Comparison of ENCODE assay signal across 8 cellular contexts in the genomic region with DNA sequence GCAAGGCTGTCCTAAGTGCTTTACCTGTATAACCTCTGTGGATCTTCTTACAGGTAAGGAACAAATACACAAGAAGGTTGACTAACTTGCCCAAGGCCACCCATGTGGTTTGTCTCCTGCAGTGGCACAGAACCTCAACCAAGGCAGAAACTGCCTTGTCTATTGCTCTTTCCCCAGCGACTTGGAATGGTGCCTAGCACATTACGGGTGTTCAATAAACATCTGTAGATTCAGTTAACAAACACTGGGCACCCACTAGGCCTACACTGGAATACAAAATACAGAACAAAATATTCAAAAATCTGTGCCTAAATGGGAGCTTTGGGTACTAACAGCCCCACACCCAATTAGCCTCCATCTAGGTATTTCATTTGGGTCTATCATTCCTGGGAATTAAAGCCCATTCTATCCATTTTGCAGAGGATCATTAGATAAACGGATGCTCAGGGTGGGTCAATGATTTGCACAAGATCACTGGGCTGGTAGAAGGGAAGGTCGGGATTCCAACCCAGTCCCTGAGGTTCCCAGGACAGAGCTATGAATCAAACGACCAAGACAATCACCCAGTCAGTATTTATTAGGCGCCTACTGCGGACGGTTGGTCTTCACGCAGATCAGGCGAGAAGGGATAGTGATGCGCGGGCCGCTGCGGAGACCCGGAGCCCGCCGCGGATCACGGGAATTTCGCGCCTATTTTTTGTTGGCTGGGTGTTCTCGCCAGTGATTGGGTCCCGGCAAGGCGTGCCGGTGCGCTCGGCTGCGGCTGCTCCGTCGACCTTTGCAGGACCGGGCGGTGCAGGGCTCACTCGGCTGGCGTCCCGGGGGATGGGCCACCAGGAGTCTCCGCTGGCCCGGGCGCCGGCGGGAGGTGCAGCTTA. TPM values are rescaled to one million over a fixed set of nuclear protein-coding genes. Genes with fewer than 3 reads are reported as not detected.
DNase-seq lines count a peak whose midpoint lies in the region; FAIRE-seq and TF ChIP-seq lines count a peak whose summit lies in the region.

A gene (plus strand): TSS at position 771 of the 878 bp plus-strand sequence. CDS start 55 bp downstream, at position 826.

- H3K27ac Mint-ChIP-seq in MCF 10A (ENCODE audit: low read depth, unreplicated experiment): peak within 1 kb of the TSS; percentile 100

- no peak for TF ChIP-seq CTCF in HEK293 (tag by site-specific recombination; IDR thresholded peaks at IDR 0.05)
- TF ChIP-seq CTCF in SU-DHL-6 (IDR thresholded peaks at IDR 0.05; ENCODE audit: insufficient read depth, low read length, poor library complexity, severe bottlenecking): no peak
- TF ChIP-seq CTCF in MCF 10A (IDR thresholded peaks at IDR 0.05; ENCODE audit: unreplicated experiment): no peak
- TF ChIP-seq CTCF in keratinocyte (optimal IDR thresholded peaks at IDR 0.05 in 1 of 3, IDR thresholded peaks at IDR 0.05 in 1 of 3, conservative IDR thresholded peaks at IDR 0.05 in 1 of 3; ENCODE audit: extremely low read depth in 1 of 3, insufficient read depth in 2 of 3, low read length in 3 of 3): no peak

- intact Hi-C loops in MCF 10A (cut with micrococcal nuclease): loop anchor here (1.0 to 10.0 kb wide), 4 partner anchors 54 to 626 kb away; no protein-coding TSS in a partner anchor
- intact Hi-C loops in posterior cingulate gyrus (cut with DNase I): loop anchor here (10.0 kb wide), 1 partner anchor 326 kb away; no protein-coding TSS in a partner anchor

- H3K4me1 ChIP-seq in HEK293 (ENCODE audit: control insufficient read depth, insufficient read depth, low read length) (peaks cover 14% of the 10 kb centered on the region), keratinocyte (ENCODE audit: control insufficient read depth, extremely low read depth, insufficient read depth, low read length) (peaks cover 23% of the 10 kb centered on the region)

- POLR2A ChIA-PET in HEK293 (lab: Yijun Ruan, JAX): interaction anchor here (1.6 to 2.9 kb wide), 3 partner anchors 8 to 19 kb away, joined by 5 to 15 read pairs (median 10); no protein-coding TSS in a partner anchor
- POLR2A ChIA-PET in MCF 10A (lab: Yijun Ruan, JAX): interaction anchor here (0.7 to 5.3 kb wide), 17 partner anchors 9 to 369 kb away, joined by 3 to 42 read pairs (median 8); a partner anchor contains a TSS

- H3K9me3 Mint-ChIP-seq in MCF 10A (ENCODE audit: unreplicated experiment): no peaks in the 10 kb centered on the region

- H3K4me2 ChIP-seq in SU-DHL-6 (ENCODE audit: low read depth, low read length, poor library complexity, severe bottlenecking): peak within 1 kb of the TSS; percentile 99
- H3K4me2 ChIP-seq in keratinocyte (ENCODE audit: control insufficient read depth, extremely low read depth, insufficient read depth, low read depth, low read length): peak within 1 kb of the TSS; percentile 98

- DNase-seq in GM12891 (ENCODE audit: insufficient read length, low spot score) (peak; percentile 69), LoVo (ENCODE audit: low spot score) (peak; percentile 69), MCF 10A (ENCODE audit: unreplicated experiment) (peak; percentile 65), keratinocyte (ENCODE audit: low read depth, low spot score) (no peak), posterior cingulate gyrus (no peak)
- DNase-seq in stimulated activated CD4-positive, alpha-beta T cell treated with anti-CD3 and anti-CD28 coated beads, Interleukin-1b, Interleukin-23, amount 100 ng/mL, for 48 hours: peak; percentile 80

- no peaks in the 10 kb centered on the region for H3K27me3 Mint-ChIP-seq in MCF 10A (ENCODE audit: insufficient read depth, unreplicated experiment)

- H4K20me1 ChIP-seq in SU-DHL-6 (ENCODE audit: low read depth, low read length): peaks cover 12% of the 10 kb centered on the region; the same call in 1 of the 2 replicates
- H4K20me1 ChIP-seq in keratinocyte (ENCODE audit: control insufficient read depth, extremely low read depth, insufficient read depth, low read length): no peaks in the 10 kb centered on the region

- H3K9me3 ChIP-seq in HEK293 (ENCODE audit: control insufficient read depth, insufficient read depth, low read depth, low read length): no peaks in the 10 kb centered on the region
- no peaks in the 10 kb centered on the region for H3K9me3 ChIP-seq in SU-DHL-6 (ENCODE audit: insufficient read depth, low read length)
- no peaks in the 10 kb centered on the region for H3K9me3 ChIP-seq in keratinocyte (ENCODE audit: control insufficient read depth, low read depth, low read length)

- H3K79me2 ChIP-seq in SU-DHL-6 (ENCODE audit: insufficient read depth, low read length) (peaks cover 35% of the 10 kb centered on the region), keratinocyte (ENCODE audit: control insufficient read depth, insufficient read depth, low read length) (peaks cover 34% of the 10 kb centered on the region)

- H3K36me3 Mint-ChIP-seq in MCF 10A (ENCODE audit: insufficient read depth, unreplicated experiment): peaks cover 16% of the 10 kb centered on the region

- H3K4me3 Mint-ChIP-seq in MCF 10A (ENCODE audit: unreplicated experiment): peak within 1 kb of the TSS; percentile 86

- dilution Hi-C loops in keratinocyte (cut with MboI; ENCODE audit: extremely low pct_ligation_motif_present, low sequenced_read_pairs): no loop called here

- H3K9ac ChIP-seq in SU-DHL-6 (ENCODE audit: low read length) (peak within 1 kb of the TSS; percentile 92), keratinocyte (ENCODE audit: control insufficient read depth, extremely low read depth, insufficient read depth, low read length) (peak within 1 kb of the TSS; percentile 96)

- H3F3A ChIP-seq in SU-DHL-6 (ENCODE audit: insufficient read depth): 0 out of 2 replicates have a peak, but pooled peaks cover 5% of the 10 kb centered on the region

- H3K9me2 ChIP-seq in SU-DHL-6 (replicated peaks; ENCODE audit: insufficient read depth, low read length): no peaks in the 10 kb centered on the region

- no peak for TF ChIP-seq POLR2A in GM12891 (IDR thresholded peaks at IDR 0.05; ENCODE audit: low read depth, low read length)

- peak within 1 kb of the TSS; percentile 98 for H3K27ac ChIP-seq in HEK293 (ENCODE audit: extremely low read depth, low read depth, low read length)
- H3K27ac ChIP-seq in SU-DHL-6 (ENCODE audit: low read depth, low read length): peak within 1 kb of the TSS; percentile 91
- peak within 1 kb of the TSS; percentile 95 for H3K27ac ChIP-seq in keratinocyte (ENCODE audit: control insufficient read depth, insufficient read depth, low read length)

- H3K4me1 Mint-ChIP-seq in MCF 10A (ENCODE audit: insufficient read depth, unreplicated experiment): peaks cover 19% of the 10 kb centered on the region

- H3K4me3 ChIP-seq in HEK293 (ENCODE audit: low read depth, low read length) (peak within 1 kb of the TSS; percentile 85), SU-DHL-6 (ENCODE audit: insufficient read depth, low read length, poor library complexity, severe bottlenecking) (peak within 1 kb of the TSS; percentile 96), keratinocyte (ENCODE audit: control insufficient read depth in 2 of 3, extremely low read depth in 1 of 3, insufficient read depth in 2 of 3, low read depth in 1 of 3, low read length in 3 of 3) (peak within 1 kb of the TSS; percentile 80 to 92 (median 84))

- H3K36me3 ChIP-seq in HEK293 (ENCODE audit: control insufficient read depth in 2 of 2, insufficient read depth in 1 of 2, low read length in 2 of 2) (peaks cover 9 to 25% of the 10 kb centered on the region in 2 experiments), SU-DHL-6 (ENCODE audit: low read length) (no peaks in the 10 kb centered on the region), keratinocyte (ENCODE audit: control insufficient read depth in 2 of 2, extremely low read depth in 1 of 2, insufficient read depth in 2 of 2, low read length in 2 of 2) (peaks cover 0 to under 1% of the 10 kb centered on the region in 2 experiments)

- H3K27me3 ChIP-seq in SU-DHL-6 (ENCODE audit: low read length): no peaks in the 10 kb centered on the region
- H3K27me3 ChIP-seq in keratinocyte (ENCODE audit: control insufficient read depth, extremely low read depth, insufficient read depth, low read length): no peaks in the 10 kb centered on the region

- CTCF ChIA-PET in HEK293 (lab: Yijun Ruan, JAX): interaction anchor here (0.6 to 1.1 kb wide), 3 partner anchors 8 to 32 kb away, joined by 3 to 4 read pairs (median 4); no protein-coding TSS in a partner anchor
- CTCF ChIA-PET in MCF 10A (lab: Yijun Ruan, JAX): interaction anchor here (0.5 to 4.5 kb wide), 9 partner anchors 8 to 606 kb away, joined by 3 to 27 read pairs (median 3); no protein-coding TSS in a partner anchor

- H2AFZ ChIP-seq in SU-DHL-6 (ENCODE audit: low read depth, low read length, severe bottlenecking): peak within 1 kb of the TSS; percentile 83
- peak within 1 kb of the TSS; percentile 87 for H2AFZ ChIP-seq in keratinocyte (ENCODE audit: control insufficient read depth, low read length)

- FAIRE-seq in GM12891 (lab: Jason Lieb, UNC) (peak; percentile 63), keratinocyte (lab: Jason Lieb, UNC) (peak; percentile 62)

- BruUV-seq in MCF 10A (replicated peaks; lab: Mats Ljungman, UMichigan): TSS peak; percentile 37

- H3K9me1 ChIP-seq in keratinocyte (ENCODE audit: control insufficient read depth, extremely low read depth, insufficient read depth, low read length): peaks cover 4% of the 10 kb centered on the region

TF ChIP-seq in GM12891, 5 proteins besides CTCF, POLR2A, EP300 and RAD21:
- TF ChIP-seq TAF1 (IDR thresholded peaks at IDR 0.05; ENCODE audit: low read depth, low read length) (no peak), POLR2AphosphoS5 (IDR thresholded peaks at IDR 0.05; ENCODE audit: low read depth, low read length) (no peak), SPI1 (IDR thresholded peaks at IDR 0.05; ENCODE audit: low read depth, low read length) (no peak), POU2F2 (IDR thresholded peaks at IDR 0.05; ENCODE audit: low read depth, low read length) (no peak), PAX5 (IDR thresholded peaks at IDR 0.05; ENCODE audit: insufficient read depth, low read length, severe bottlenecking) (no peak)

TF ChIP-seq in HEK293, 187 proteins besides CTCF, POLR2A, EP300 and RAD21 (continues in another document):
- TF ChIP-seq HOXD13 (CRISPR knock-in tag; IDR thresholded peaks at IDR 0.05; ENCODE audit: borderline replicate concordance) (no peak), ZFP41 (tag by site-specific recombination; IDR thresholded peaks at IDR 0.05; ENCODE audit: borderline replicate concordance) (no peak), ZNF792 (tag by site-specific recombination; IDR thresholded peaks at IDR 0.05) (0 out of 2 replicates have a peak, but pooled peaks have one; percentile 64), FEZF1 (tag by site-specific recombination; IDR thresholded peaks at IDR 0.05) (peak; percentile 87)

RNA-seq across cellular contexts. Expression of the gene that starts here (rescaled TPM):
- 5.3 TPM for polyA plus RNA-seq in GM12891 (2012; ENCODE audit: low read depth, missing spikeins)
- total RNA-seq in MCF 10A (2022): 18.2 and 21.3 TPM in 2 replicates
- polyA plus RNA-seq in keratinocyte: 5.5 to 13.1 TPM (median 6.5 TPM) in 3 replicates
- 3.7 TPM for polyA plus RNA-seq in keratinocyte (2011; ENCODE audit: low read depth)
- 7.1 and 7.9 TPM in 2 replicates for polyA plus RNA-seq in keratinocyte (2011; cell fraction: cytosol; rRNA removed)
- 19.2 and 20.6 TPM in 2 replicates for polyA plus RNA-seq in keratinocyte (2011; cell fraction: nucleus; rRNA removed)
- 10.1 and 10.6 TPM in 2 replicates for polyA plus RNA-seq in keratinocyte (2012; ENCODE audit: low replicate concordance)
- polyA minus RNA-seq in keratinocyte: 12.5 to 28.6 TPM (median 14.7 TPM) in 3 replicates
- 8.2 TPM for polyA minus RNA-seq in keratinocyte (2011; cell fraction: cytosol; rRNA and poly(A)+ RNA removed)
- 9.9 and 14.3 TPM in 2 replicates for polyA minus RNA-seq in keratinocyte (2011; cell fraction: nucleus; rRNA and poly(A)+ RNA removed)

Comparison
In these comparisons a context has a peak if more than half of its experiments do, and no peak if none do; other contexts are left out.
1. DNase-seq: peak in GM12891 (single experiment), LoVo (single experiment), MCF 10A (single experiment) and stimulated activated CD4-positive, alpha-beta T cell treated with anti-CD3 and anti-CD28 coated beads, Interleukin-1b, Interleukin-23, amount 100 ng/mL, for 48 hours (single experiment); none in keratinocyte (single experiment) and posterior cingulate gyrus (0 of 10).
2. Peak in every context shown above with its lines, with median percentiles within 50 percentile points of each other: H3K27ac ChIP-seq and H3K4me3 ChIP-seq.